In genomic region chr6:41372526-41373366, GRCh38 we compare ENCODE assay signal across 11 cellular contexts. TPM values are rescaled to one million over a fixed set of nuclear protein-coding genes. Genes with fewer than 3 reads are reported as not detected.
DNase-seq lines count a peak whose midpoint lies in the region; ATAC-seq and TF ChIP-seq lines count a peak whose summit lies in the region.
"Had no signal": no experiment of that assay in that cellular context is flagged by ENCODE, and none has a peak within 500 bp of the region (broad histone marks: within the 10 kb centered on the region; RNA-seq: fewer than 3 reads in every experiment).

No MANE protein-coding gene starts in this region.

- POLR2A ChIA-PET in CD4-positive, alpha-beta T cell (lab: Charles Lee): no interaction called here

- H3K36me3 Mint-ChIP-seq in CD4-positive, alpha-beta T cell (ENCODE audit: low read depth): no peaks in the 10 kb centered on the region
- peaks cover 0 to 5% of the 10 kb centered on the region in 2 donors for H3K36me3 Mint-ChIP-seq in naive B cell

- no peaks in the 10 kb centered on the region for H3K4me1 ChIP-seq in GM23248 (ENCODE audit: insufficient read depth)
- H3K4me1 ChIP-seq in transverse colon: peaks cover 10 to 40% (median 23%) of the 10 kb centered on the region in 4 donors

- no peaks in the 10 kb centered on the region for H3K9me2 ChIP-seq in GM23248 (ENCODE audit: insufficient read depth)

- ATAC-seq in CD4-positive, alpha-beta T cell (ENCODE audit: poor library complexity): no peak
- ATAC-seq in naive B cell (ENCODE audit: low read depth in 2 of 2) (no peak), GM18861 (IDR thresholded peaks at IDR 0.05; ENCODE audit: unreplicated experiment) (no peak), HG03095 (IDR thresholded peaks at IDR 0.05; ENCODE audit: unreplicated experiment) (no peak)
- ATAC-seq: HCT116 had no signal

- peaks cover 92% of the 10 kb centered on the region for H3K27me3 ChIP-seq in CD4-positive, alpha-beta T cell (ENCODE audit: control insufficient read depth, insufficient read depth, low read length)
- H3K27me3 ChIP-seq in GM23248 (replicated peaks; ENCODE audit: insufficient read depth) (peaks cover 66% of the 10 kb centered on the region), brain microvascular endothelial cell (replicated peaks) (peaks cover 66% of the 10 kb centered on the region), transverse colon (peaks cover 85% of the 10 kb centered on the region)

- in situ Hi-C loops in GM23248 (cut with MboI): loop anchor here (25.0 kb wide), 1 partner anchor 665 kb away; no protein-coding TSS in a partner anchor
- in situ Hi-C loops in brain microvascular endothelial cell (cut with HindIII; ENCODE audit: low pct_ligation_motif_present, low sequenced_read_pairs): no loop called here
- in situ Hi-C loops in transverse colon (cut with MboI; ENCODE audit: low pct_ligation_motif_present in 1 of 4, low pct_unique_long_range_greater_than_20kb in 1 of 4, low sequenced_read_pairs in 3 of 4): loop anchor here in 2 of 4 donors (10.0 to 25.0 kb wide), 2 partner anchors 222 to 315 kb away; no protein-coding TSS in a partner anchor

- H3K4me2 ChIP-seq in GM23248 (ENCODE audit: unreplicated experiment): peak overlapping the region; percentile 55

- peaks cover 49% of the 10 kb centered on the region for H3K4me1 Mint-ChIP-seq in CD4-positive, alpha-beta T cell (ENCODE audit: low read depth)
- peaks cover 42 to 54% (median 51%) of the 10 kb centered on the region in 3 donors for H3K4me1 Mint-ChIP-seq in naive B cell

- no peaks in the 10 kb centered on the region for H3K79me2 ChIP-seq in GM23248 (ENCODE audit: insufficient read depth)

- TF ChIP-seq EP300 in transverse colon (IDR thresholded peaks at IDR 0.05; ENCODE audit: low read depth): no peak

- CTCF ChIA-PET in CD4-positive, alpha-beta T cell (lab: Charles Lee): no interaction called here

- no peak for TF ChIP-seq POLR2A in transverse colon (IDR thresholded peaks at IDR 0.05)

- H2AFZ ChIP-seq in GM23248: peak overlapping the region; percentile 70

- H4K20me1 ChIP-seq in GM23248 (ENCODE audit: insufficient read depth): no peaks in the 10 kb centered on the region

- WGBS in GM23248 (ENCODE audit: low coverage in 1 of 2, low lambda C conversion rate in 2 of 2, missing lambda C conversion rate in 2 of 2), 2 experiments: 5 to 7% methylated on average over 40 to 64 of the region's 67 CpGs
- 4 to 12% methylated on average over 3 to 66 of the region's 67 CpGs for WGBS in transverse colon (ENCODE audit: low coverage in 1 of 2), 2 donors

- no peak for TF ChIP-seq CTCF in CD4-positive, alpha-beta T cell (IDR thresholded peaks at IDR 0.05)
- TF ChIP-seq CTCF in brain microvascular endothelial cell (IDR thresholded peaks at IDR 0.05; ENCODE audit: low read depth, low read length, missing control alignments) (no peak), transverse colon (IDR thresholded peaks at IDR 0.05) (no peak)

- H3K27me3 Mint-ChIP-seq in CD4-positive, alpha-beta T cell: peaks cover 89% of the 10 kb centered on the region
- H3K27me3 Mint-ChIP-seq in naive B cell: peaks cover 62 to 86% (median 84%) of the 10 kb centered on the region in 3 donors

- intact Hi-C loops in CD4-positive, alpha-beta T cell (cut with DNase I, micrococcal nuclease): no loop called here
- intact Hi-C loops in transverse colon (cut with DNase I; ENCODE audit: low total_unique reads): loop anchor here (5.0 kb wide), 1 partner anchor 220 kb away; no protein-coding TSS in a partner anchor

- H3F3A ChIP-seq in GM23248 (ENCODE audit: insufficient read depth): no peaks in the 10 kb centered on the region

- H3K27ac Mint-ChIP-seq in CD4-positive, alpha-beta T cell: no peak overlapping the region
- peak overlapping the region in 5 of 6 donors; percentile 1 to 77 (median 24) for H3K27ac Mint-ChIP-seq in naive B cell

- no peaks in the 10 kb centered on the region for H3K9me3 Mint-ChIP-seq in CD4-positive, alpha-beta T cell
- peaks cover 0 to 5% (median 0%) of the 10 kb centered on the region in 7 donors for H3K9me3 Mint-ChIP-seq in naive B cell

- no peak for DNase-seq in CD4-positive, alpha-beta T cell
- DNase-seq in GM23248: no peak
- no peak for DNase-seq in brain microvascular endothelial cell
- no peak for DNase-seq in naive B cell
- no peak for DNase-seq in transverse colon
- no peak for DNase-seq in activated CD4-positive, alpha-beta T cell treated with anti-CD3 and anti-CD28 coated beads, Interleukin-2, amount 50 U/mL, for 4 hours
- DNase-seq: activated gamma-delta T cell treated with Interleukin-2 at 50 U/mL for 16 hours, RPMI8226 had no signal

- no peak overlapping the region for H3K27ac ChIP-seq in CD4-positive, alpha-beta T cell (ENCODE audit: low read depth, low read length)
- no peak overlapping the region for H3K27ac ChIP-seq in GM23248
- H3K27ac ChIP-seq in brain microvascular endothelial cell: no peak overlapping the region
- H3K27ac ChIP-seq in transverse colon: no peak overlapping the region

- H3K4me3 Mint-ChIP-seq in CD4-positive, alpha-beta T cell: peak overlapping the region; percentile 84
- peak overlapping the region; percentile 78 to 97 (median 92) for H3K4me3 Mint-ChIP-seq in naive B cell

- H3K9me3 ChIP-seq in CD4-positive, alpha-beta T cell (ENCODE audit: control insufficient read depth, low read length): no peaks in the 10 kb centered on the region
- H3K9me3 ChIP-seq in GM23248 (ENCODE audit: low read depth) (no peaks in the 10 kb centered on the region), transverse colon (no peaks in the 10 kb centered on the region)

- H3K9ac ChIP-seq in GM23248: no peak overlapping the region

- H3K36me3 ChIP-seq in GM23248 (ENCODE audit: low read depth): no peaks in the 10 kb centered on the region
- no peaks in the 10 kb centered on the region for H3K36me3 ChIP-seq in brain microvascular endothelial cell (replicated peaks)
- no peaks in the 10 kb centered on the region for H3K36me3 ChIP-seq in transverse colon

- H3K4me3 ChIP-seq in GM23248 (no peak overlapping the region), brain microvascular endothelial cell (ENCODE audit: low read depth, low read length) (peak overlapping the region; percentile 9), transverse colon (peak overlapping the region in 1 of 4 donors; percentile 48)

RNA-seq across cellular contexts. Expression of gene NCR2, which starts 37.3 kb away (rescaled TPM):
- total RNA-seq in CD4-positive, alpha-beta T cell: not detected
- not detected in 2 replicates for total RNA-seq in GM23248 (2014; rRNA removed; shearing (Covaris generic))
- polyA plus RNA-seq in GM23248 (2016; fragmentation: Nextera tagmentation; extraction: Ambion mirVana) (not detected in 2 replicates), naive B cell (ENCODE audit: low read depth in 6 of 6) (not detected)
- total RNA-seq in transverse colon: not detected
